ENCODE assay signal across 30 cellular contexts in the genomic region with DNA sequence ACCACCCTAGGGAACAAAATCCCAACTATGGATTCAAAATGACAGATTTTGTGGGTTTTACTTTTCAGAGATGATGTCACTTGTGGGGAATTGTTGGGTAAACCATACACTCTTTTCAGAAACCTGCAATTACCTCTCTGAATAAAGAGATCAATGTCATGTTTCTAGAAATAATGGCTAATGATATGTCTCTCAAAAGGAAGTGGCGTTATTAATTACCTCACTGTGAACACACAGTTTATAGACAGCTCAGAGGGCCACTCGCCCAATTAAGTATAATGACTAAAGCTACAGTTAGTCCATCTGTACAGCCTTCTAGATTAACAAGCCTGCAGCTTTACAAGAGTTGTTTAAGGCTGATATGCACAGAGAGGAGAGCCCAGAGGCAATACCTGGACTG.
DNase-seq lines count a peak whose midpoint lies in the region; ATAC-seq and TF ChIP-seq lines count a peak whose summit lies in the region.
"Had no signal": no experiment of that assay in that cellular context is flagged by ENCODE, and none has a peak within 500 bp of the region (broad histone marks: within the 10 kb centered on the region; RNA-seq: fewer than 3 reads in every experiment).

No MANE protein-coding gene starts in this region.

- no peak for ATAC-seq in CD4-positive, alpha-beta T cell (ENCODE audit: poor library complexity)
- ATAC-seq: activated CD4-positive, alpha-beta T cell treated with anti-CD3 and anti-CD28 coated beads for 36 hours; body of pancreas; gastrocnemius medialis; mucosa of descending colon; pancreas; stimulated activated naive CD8-positive, alpha-beta T cell treated with anti-CD3 and anti-CD28 coated beads, Interleukin-15, amount 100 ng/mL, for 72 hours had no signal

- peaks cover 40% of the 10 kb centered on the region for H3K27me3 Mint-ChIP-seq in CD4-positive, alpha-beta T cell

- H3K4me1 Mint-ChIP-seq in CD4-positive, alpha-beta T cell (ENCODE audit: low read depth) = no peaks in the 10 kb centered on the region
- H3K4me1 Mint-ChIP-seq: activated CD4-positive, alpha-beta T cell treated with anti-CD3 and anti-CD28 coated beads for 36 hours; CD4-positive, CD25-positive, alpha-beta regulatory T cell; stimulated activated naive CD8-positive, alpha-beta T cell treated with anti-CD3 and anti-CD28 coated beads, Interleukin-15, amount 100 ng/mL, for 72 hours had no signal

- no peaks in the 10 kb centered on the region for H3K27me3 ChIP-seq in CD4-positive, alpha-beta T cell (ENCODE audit: control insufficient read depth, insufficient read depth, low read length)
- H3K27me3 ChIP-seq: body of pancreas, gastrocnemius medialis, hepatocyte, pancreas, thyroid gland had no signal

- H3K4me3 ChIP-seq in HEK293 (ENCODE audit: low read depth, low read length) = no peak overlapping the region
- H3K4me3 ChIP-seq: body of pancreas, gastrocnemius medialis, hepatocyte, mucosa of descending colon, pancreas, thyroid gland had no signal

- no peak overlapping the region for H3K27ac ChIP-seq in HEK293 (ENCODE audit: extremely low read depth, low read depth, low read length)
- no peak overlapping the region for H3K27ac ChIP-seq in CD4-positive, alpha-beta T cell (ENCODE audit: low read depth, low read length)
- H3K27ac ChIP-seq: body of pancreas, gastrocnemius medialis, hepatocyte, pancreas, thyroid gland had no signal

- CTCF ChIA-PET in HEK293 (lab: Yijun Ruan, JAX) = no interaction called here
- CTCF ChIA-PET in CD4-positive, alpha-beta T cell (lab: Charles Lee) = no interaction called here

- H3K9me3 Mint-ChIP-seq in CD4-positive, alpha-beta T cell = no peaks in the 10 kb centered on the region
- H3K9me3 Mint-ChIP-seq: activated T-cell treated with anti-CD3 and anti-CD28 coated beads, Interleukin-2, amount 50 U/mL, for 24 hours; H9; nephron; stimulated activated naive CD8-positive, alpha-beta T cell treated with anti-CD3 and anti-CD28 coated beads, Interleukin-15, amount 100 ng/mL, for 72 hours had no signal

- intact Hi-C loops in CD4-positive, alpha-beta T cell (cut with DNase I, micrococcal nuclease) = no loop called here

- DNase-seq in COR-L47 (lab: John Stamatoyannopoulos, UW) (peak; percentile 73), NCI-H2081 treated with DMSO at 0.1 percent for 48 hours (lab: John Stamatoyannopoulos, UW) (peak; percentile 71), NCI-H82 (lab: John Stamatoyannopoulos, UW) (peak; percentile 92), HK-2 (ENCODE audit: unreplicated experiment) (no peak), NCI-H2029 treated with DMSO at 0.1 percent for 48 hours (lab: John Stamatoyannopoulos, UW) (no peak)
- DNase-seq in CD4-positive, alpha-beta T cell = no peak
- no peak for DNase-seq in activated CD4-positive, CD25-positive, alpha-beta regulatory T cell (lab: John Stamatoyannopoulos, UW)
- DNase-seq: activated CD4-positive, alpha-beta T cell treated with anti-CD3 and anti-CD28 coated beads for 36 hours; activated naive CD4-positive, alpha-beta T cell; activated T-cell treated with anti-CD3 and anti-CD28 coated beads, Interleukin-2, amount 50 U/mL, for 24 hours; body of pancreas; CD4-positive, CD25-positive, alpha-beta regulatory T cell; DMS79; gastrocnemius medialis; GDM1; H9; mucosa of descending colon; NCI-H1694; NCI-H526; OCI-M1; pancreas; SK-N-SH; small intestine; stimulated activated CD8-positive, alpha-beta memory T cell treated with anti-CD3 and anti-CD28 coated beads, Interleukin-4, amount 100 ng/mL, for 48 hours; stimulated activated naive CD8-positive, alpha-beta T cell treated with anti-CD3 and anti-CD28 coated beads, Interleukin-15, amount 100 ng/mL, for 72 hours; T-helper 2 cell; thyroid gland had no signal

- H3K4me3 Mint-ChIP-seq in CD4-positive, alpha-beta T cell = no peak overlapping the region
- H3K4me3 Mint-ChIP-seq: activated CD4-positive, alpha-beta T cell treated with anti-CD3 and anti-CD28 coated beads for 36 hours; activated T-cell treated with anti-CD3 and anti-CD28 coated beads, Interleukin-2, amount 50 U/mL, for 24 hours; CD4-positive, CD25-positive, alpha-beta regulatory T cell; H9; nephron; stimulated activated naive CD8-positive, alpha-beta T cell treated with anti-CD3 and anti-CD28 coated beads, Interleukin-15, amount 100 ng/mL, for 72 hours had no signal

- peaks cover 2% of the 10 kb centered on the region; the same call in 1 of the 2 replicates for H3K4me1 ChIP-seq in HEK293 (ENCODE audit: control insufficient read depth, insufficient read depth, low read length)
- H3K4me1 ChIP-seq: body of pancreas, gastrocnemius medialis, pancreas had no signal

- no peak overlapping the region for H3K27ac Mint-ChIP-seq in CD4-positive, alpha-beta T cell
- H3K27ac Mint-ChIP-seq: activated CD4-positive, alpha-beta T cell treated with anti-CD3 and anti-CD28 coated beads for 36 hours; activated T-cell treated with anti-CD3 and anti-CD28 coated beads, Interleukin-2, amount 50 U/mL, for 24 hours; CD4-positive, CD25-positive, alpha-beta regulatory T cell; H9; nephron; stimulated activated naive CD8-positive, alpha-beta T cell treated with anti-CD3 and anti-CD28 coated beads, Interleukin-15, amount 100 ng/mL, for 72 hours had no signal

- POLR2A ChIA-PET in HEK293 (lab: Yijun Ruan, JAX) = no interaction called here
- POLR2A ChIA-PET in CD4-positive, alpha-beta T cell (lab: Charles Lee) = no interaction called here

- no peaks in the 10 kb centered on the region for H3K36me3 Mint-ChIP-seq in CD4-positive, alpha-beta T cell (ENCODE audit: low read depth)
- H3K36me3 Mint-ChIP-seq: CD4-positive, CD25-positive, alpha-beta regulatory T cell had no signal

- no peaks in the 10 kb centered on the region for H3K9me3 ChIP-seq in HEK293 (ENCODE audit: control insufficient read depth, insufficient read depth, low read depth, low read length)
- H3K9me3 ChIP-seq in CD4-positive, alpha-beta T cell (ENCODE audit: control insufficient read depth, low read length) = no peaks in the 10 kb centered on the region
- H3K9me3 ChIP-seq: body of pancreas, gastrocnemius medialis, mucosa of descending colon, pancreas, SK-N-SH, thyroid gland had no signal

- no peaks in the 10 kb centered on the region for H3K36me3 ChIP-seq in HEK293 (ENCODE audit: control insufficient read depth in 2 of 2, insufficient read depth in 1 of 2, low read length in 2 of 2)
- H3K36me3 ChIP-seq: gastrocnemius medialis, pancreas, thyroid gland had no signal

- TF ChIP-seq CTCF in HEK293 (tag by site-specific recombination; IDR thresholded peaks at IDR 0.05) = no peak
- TF ChIP-seq CTCF in CD4-positive, alpha-beta T cell (IDR thresholded peaks at IDR 0.05) = no peak

TF ChIP-seq in HEK293, 187 proteins besides CTCF, POLR2A, EP300 and RAD21 (continues in another document):
- TF ChIP-seq ZNF555 (tag by site-specific recombination; conservative IDR thresholded peaks at IDR 0.05) (no peak), ZSCAN30 (tag by site-specific recombination; IDR thresholded peaks at IDR 0.05) (no peak), PRDM6 (tag by site-specific recombination; IDR thresholded peaks at IDR 0.05) (peak; percentile 43), ZNF610 (tag by site-specific recombination; IDR thresholded peaks at IDR 0.05; ENCODE audit: borderline replicate concordance) (no peak), OSR2 (tag by site-specific recombination; IDR thresholded peaks at IDR 0.05) (peak; percentile 37; the same call in 1 of the 2 replicates), BCL11A (tag by site-specific recombination; IDR thresholded peaks at IDR 0.05; ENCODE audit: low read depth) (no peak), ZNF521 (tag by site-specific recombination; IDR thresholded peaks at IDR 0.05) (no peak), KLF16 (tag by site-specific recombination; IDR thresholded peaks at IDR 0.05) (0 out of 2 replicates have a peak, but pooled peaks have one; percentile 27), FEZF1 (tag by site-specific recombination; IDR thresholded peaks at IDR 0.05) (peak; percentile 38; the same call in 1 of the 2 replicates), ZNF26 (tag by site-specific recombination; IDR thresholded peaks at IDR 0.05) (no peak), ZNF354C (tag by site-specific recombination; IDR thresholded peaks at IDR 0.05; ENCODE audit: borderline replicate concordance, low read depth) (no peak), IKZF3 (tag by site-specific recombination; IDR thresholded peaks at IDR 0.05) (0 out of 2 replicates have a peak, but pooled peaks have one; percentile 24)

Comparison
In these comparisons a context has a peak if more than half of its experiments do, and no peak if none do; other contexts are left out.
1. DNase-seq: peak in COR-L47 (single experiment), NCI-H2081 treated with DMSO at 0.1 percent for 48 hours (single experiment) and NCI-H82 (single experiment); none in HK-2 (single experiment), CD4-positive, alpha-beta T cell (0 of 10), NCI-H2029 treated with DMSO at 0.1 percent for 48 hours (single experiment) and activated CD4-positive, CD25-positive, alpha-beta regulatory T cell (0 of 4).